ENCODE assay signal across 20 cellular contexts in genomic region chr15:40414816-40415215, GRCh38. TPM values are rescaled to one million over a fixed set of nuclear protein-coding genes. Genes with fewer than 3 reads are reported as not detected.
DNase-seq lines count a peak whose midpoint lies in the region; ATAC-seq and TF ChIP-seq lines count a peak whose summit lies in the region.
"Had no signal": no experiment of that assay in that cellular context is flagged by ENCODE, and none has a peak within 500 bp of the region (broad histone marks: within the 10 kb centered on the region; RNA-seq: fewer than 3 reads in every experiment).

No MANE protein-coding gene starts in this region.

- TF ChIP-seq CTCF in cardiac muscle cell (IDR thresholded peaks at IDR 0.05; ENCODE audit: low read depth, low read length) (no peak), heart left ventricle (IDR thresholded peaks at IDR 0.05) (no peak), RWPE1 (conservative IDR thresholded peaks at IDR 0.05; ENCODE audit: low read depth) (no peak)

- POLR2A ChIA-PET in RWPE1 (lab: Yijun Ruan, JAX; ENCODE audit: low non-redundant PET) = no interaction called here
- POLR2A ChIA-PET in activated CD4-positive, alpha-beta T cell treated with anti-CD3 and anti-CD28 coated beads for 36 hours (lab: Charles Lee) = no interaction called here

- CTCF ChIA-PET in RWPE1 (lab: Yijun Ruan, JAX) = interaction anchor here (0.6 to 1.6 kb wide), 3 partner anchors 57 to 93 kb away, joined by 3 read pairs; no protein-coding TSS in a partner anchor
- CTCF ChIA-PET in activated CD4-positive, alpha-beta T cell treated with anti-CD3 and anti-CD28 coated beads for 36 hours (lab: Charles Lee) = interaction anchor here (0.8 to 2.0 kb wide), 7 partner anchors 9 to 92 kb away, joined by 3 to 4 read pairs (median 4); partner anchors contain the start of genes INAFM2 and IVD

- intact Hi-C loops in heart left ventricle (cut with DNase I) (loop anchor here in 2 of 10 donors (5.0 to 10.0 kb wide), 2 partner anchors 43 to 50 kb away; no protein-coding TSS in a partner anchor), posterior vena cava (cut with DNase I) (no loop called here)
- intact Hi-C loops in activated CD4-positive, alpha-beta T cell treated with anti-CD3 and anti-CD28 coated beads for 36 hours (cut with DNase I, micrococcal nuclease) = no loop called here

- no peak for TF ChIP-seq POLR2A in heart left ventricle (IDR thresholded peaks at IDR 0.05)

- DNase-seq in cardiac muscle cell (ENCODE audit: low read depth in 1 of 2, low spot score in 1 of 2) (peak in 1 of 2 donors; percentile 48), heart left ventricle (no peak), RWPE1 (ENCODE audit: low spot score) (no peak), posterior vena cava (ENCODE audit: low spot score) (peak; percentile 36), medulla oblongata (ENCODE audit: extremely low spot score) (no peak)
- no peak for DNase-seq in stimulated activated effector memory CD8-positive, alpha-beta T cell treated with anti-CD3 and anti-CD28 coated beads, Interleukin-12 subunit alpha, Interleukin-12 subunit beta, amount 100 ng/mL, for 72 hours (ENCODE audit: low spot score in 2 of 2)
- DNase-seq in activated CD4-positive, alpha-beta T cell treated with anti-CD3 and anti-CD28 coated beads for 36 hours = no peak
- DNase-seq: 8988T; ACHN; BE2C; C1 segment of cervical spinal cord; Caco-2; Calu3; CD4-positive, alpha-beta memory T cell; CD4-positive, CD25-positive, alpha-beta regulatory T cell; DMS79 treated with DMSO at 0.1 percent for 48 hours; GF-D8 had no signal

- no peak for ATAC-seq in heart left ventricle
- no peak for ATAC-seq in stimulated activated effector memory CD8-positive, alpha-beta T cell treated with anti-CD3 and anti-CD28 coated beads, Interleukin-12 subunit alpha, Interleukin-12 subunit beta, amount 100 ng/mL, for 72 hours
- ATAC-seq in GM18519 (IDR thresholded peaks at IDR 0.05; ENCODE audit: low FRiP score, unreplicated experiment) = no peak
- no peak for ATAC-seq in activated CD4-positive, alpha-beta T cell treated with anti-CD3 and anti-CD28 coated beads for 36 hours

- no peak overlapping the region for H3K4me3 ChIP-seq in cardiac muscle cell
- H3K4me3 ChIP-seq in heart left ventricle = no peak overlapping the region
- H3K4me3 ChIP-seq: BLaER1 had no signal

- 65 to 90% (median 79%) methylated on average over 2 to 7 of the region's 7 CpGs for WGBS in heart left ventricle, 4 donors

- H3K27ac Mint-ChIP-seq in stimulated activated effector memory CD8-positive, alpha-beta T cell treated with anti-CD3 and anti-CD28 coated beads, Interleukin-12 subunit alpha, Interleukin-12 subunit beta, amount 100 ng/mL, for 72 hours = peak overlapping the region; percentile 19
- H3K27ac Mint-ChIP-seq in activated CD4-positive, alpha-beta T cell treated with anti-CD3 and anti-CD28 coated beads for 36 hours = no peak overlapping the region
- H3K27ac Mint-ChIP-seq: CD4-positive, CD25-positive, alpha-beta regulatory T cell had no signal

- no peaks in the 10 kb centered on the region for H3K9me3 Mint-ChIP-seq in stimulated activated effector memory CD8-positive, alpha-beta T cell treated with anti-CD3 and anti-CD28 coated beads, Interleukin-12 subunit alpha, Interleukin-12 subunit beta, amount 100 ng/mL, for 72 hours
- no peaks in the 10 kb centered on the region for H3K9me3 Mint-ChIP-seq in activated CD4-positive, alpha-beta T cell treated with anti-CD3 and anti-CD28 coated beads for 36 hours (ENCODE audit: low read depth)
- H3K9me3 Mint-ChIP-seq: CD4-positive, alpha-beta memory T cell had no signal

- H3K4me1 Mint-ChIP-seq in stimulated activated effector memory CD8-positive, alpha-beta T cell treated with anti-CD3 and anti-CD28 coated beads, Interleukin-12 subunit alpha, Interleukin-12 subunit beta, amount 100 ng/mL, for 72 hours = peaks cover 10% of the 10 kb centered on the region
- peaks cover 4% of the 10 kb centered on the region for H3K4me1 Mint-ChIP-seq in activated CD4-positive, alpha-beta T cell treated with anti-CD3 and anti-CD28 coated beads for 36 hours

- no peaks in the 10 kb centered on the region for H3K9me3 ChIP-seq in cardiac muscle cell (ENCODE audit: low read depth)
- H3K9me3 ChIP-seq in heart left ventricle = no peaks in the 10 kb centered on the region
- H3K9me3 ChIP-seq: BE2C, BLaER1, Caco-2 had no signal

- H3K27me3 ChIP-seq in cardiac muscle cell (no peaks in the 10 kb centered on the region), heart left ventricle (no peaks in the 10 kb centered on the region)
- H3K27me3 ChIP-seq: BE2C, BLaER1 had no signal

- H3K27me3 Mint-ChIP-seq in activated CD4-positive, alpha-beta T cell treated with anti-CD3 and anti-CD28 coated beads for 36 hours = no peaks in the 10 kb centered on the region
- H3K27me3 Mint-ChIP-seq: CD4-positive, alpha-beta memory T cell; CD4-positive, CD25-positive, alpha-beta regulatory T cell had no signal

- H3K4me1 ChIP-seq in cardiac muscle cell (ENCODE audit: low read depth) = peaks cover 11% of the 10 kb centered on the region
- H3K4me1 ChIP-seq in heart left ventricle = peaks cover 0 to under 1% (median 0%) of the 10 kb centered on the region in 12 donors
- H3K4me1 ChIP-seq: BE2C, BLaER1, Caco-2 had no signal

- no peak overlapping the region for H3K4me3 Mint-ChIP-seq in stimulated activated effector memory CD8-positive, alpha-beta T cell treated with anti-CD3 and anti-CD28 coated beads, Interleukin-12 subunit alpha, Interleukin-12 subunit beta, amount 100 ng/mL, for 72 hours
- H3K4me3 Mint-ChIP-seq in activated CD4-positive, alpha-beta T cell treated with anti-CD3 and anti-CD28 coated beads for 36 hours = no peak overlapping the region
- H3K4me3 Mint-ChIP-seq: CD14-positive monocyte; CD4-positive, alpha-beta memory T cell; CD4-positive, CD25-positive, alpha-beta regulatory T cell had no signal

- H3K36me3 Mint-ChIP-seq in stimulated activated effector memory CD8-positive, alpha-beta T cell treated with anti-CD3 and anti-CD28 coated beads, Interleukin-12 subunit alpha, Interleukin-12 subunit beta, amount 100 ng/mL, for 72 hours = peaks cover 92% of the 10 kb centered on the region
- H3K36me3 Mint-ChIP-seq in activated CD4-positive, alpha-beta T cell treated with anti-CD3 and anti-CD28 coated beads for 36 hours (ENCODE audit: low read depth) = peaks cover 46% of the 10 kb centered on the region

- H3K27ac ChIP-seq in cardiac muscle cell = peak overlapping the region; percentile 3
- H3K27ac ChIP-seq in heart left ventricle = no peak overlapping the region
- peak overlapping the region; percentile 36 for H3K27ac ChIP-seq in RWPE1
- H3K27ac ChIP-seq: BLaER1 had no signal

- H3K36me3 ChIP-seq in cardiac muscle cell = peaks cover 47% of the 10 kb centered on the region
- peaks cover 0 to 94% (median 81%) of the 10 kb centered on the region in 9 donors for H3K36me3 ChIP-seq in heart left ventricle

RNA-seq across cellular contexts. Expression of gene IVD, which starts 9.2 kb away (rescaled TPM):
- 75.2 and 96.1 TPM in 2 replicates for total RNA-seq in cardiac muscle cell
- 114 and 130 TPM in 2 replicates for polyA plus RNA-seq in cardiac muscle cell
- 100 to 1,000 TPM in 4 of 9 donors, 10 to 100 TPM in 5; 72.1 to 130 (median 99.8) TPM for total RNA-seq in heart left ventricle
- 10 to 100 TPM; 52.9 to 56.2 TPM for polyA plus RNA-seq in heart left ventricle
- 10 to 100 TPM; 24.3 to 38.9 TPM for total RNA-seq in posterior vena cava
- 10 to 100 TPM; 30.8 to 46.2 TPM for total RNA-seq in activated CD4-positive, alpha-beta T cell treated with anti-CD3 and anti-CD28 coated beads for 36 hours

RNA-seq across cellular contexts. Expression of gene BAHD1, which starts 25.9 kb away (rescaled TPM):
- total RNA-seq in cardiac muscle cell (22.9 and 29.3 TPM in 2 replicates), heart left ventricle (10 to 100 TPM; 12.8 to 28.4 (median 16.1) TPM), posterior vena cava (10 to 100 TPM; 11.9 to 13.8 TPM)
- polyA plus RNA-seq in cardiac muscle cell (14.9 and 15.7 TPM in 2 replicates), heart left ventricle (10 to 100 TPM in 1 of 2 donors, 1 to 10 TPM in 1; 7.8 to 17.3 TPM)
- total RNA-seq in activated CD4-positive, alpha-beta T cell treated with anti-CD3 and anti-CD28 coated beads for 36 hours = 10 to 100 TPM; 15.3 to 16.7 TPM

RNA-seq across cellular contexts. Expression of gene KNSTRN, which starts 32.3 kb away (rescaled TPM):
- total RNA-seq in cardiac muscle cell (25.6 and 84.3 TPM in 2 replicates), heart left ventricle (10 to 100 TPM in 4 of 9 donors, 1 to 10 TPM in 5; 8.9 to 20.1 (median 9.9) TPM), posterior vena cava (1 to 10 TPM; 5.4 to 8.4 TPM)
- polyA plus RNA-seq in cardiac muscle cell (23.0 and 76.5 TPM in 2 replicates), heart left ventricle (10 to 100 TPM in 1 of 2 donors, 1 to 10 TPM in 1; 8.0 to 16.7 TPM)
- total RNA-seq in activated CD4-positive, alpha-beta T cell treated with anti-CD3 and anti-CD28 coated beads for 36 hours = 10 to 100 TPM; 56.2 to 58.8 TPM

RNA-seq across cellular contexts. Expression of gene CHST14, which starts 56.0 kb away (rescaled TPM):
- total RNA-seq in cardiac muscle cell = 18.3 and 24.4 TPM in 2 replicates
- 22.1 and 26.0 TPM in 2 replicates for polyA plus RNA-seq in cardiac muscle cell
- total RNA-seq in heart left ventricle = 10 to 100 TPM in 3 of 9 donors, 1 to 10 TPM in 6; 6.4 to 10.8 (median 8.6) TPM
- 1 to 10 TPM; 6.0 to 6.2 TPM for polyA plus RNA-seq in heart left ventricle
- total RNA-seq in posterior vena cava = 10 to 100 TPM; 11.8 to 15.8 TPM
- total RNA-seq in activated CD4-positive, alpha-beta T cell treated with anti-CD3 and anti-CD28 coated beads for 36 hours = 1 to 10 TPM; 5.4 to 6.2 TPM

RNA-seq across cellular contexts. Expression of gene DISP2, which starts 56.8 kb away (rescaled TPM):
- total RNA-seq in cardiac muscle cell (0.15 and 0.21 TPM in 2 replicates), heart left ventricle (1 to 10 TPM in 2 of 9 donors, under 1 TPM in 7; 0.13 to 1.1 (median 0.40) TPM), posterior vena cava (under 1 TPM; 0.05 to 0.32 TPM)
- polyA plus RNA-seq in cardiac muscle cell (0.05 TPM in 1 of 2 replicates, not detected in the other), heart left ventricle (1 to 10 TPM in 1 of 2 donors, under 1 TPM in 1; 0.10 to 1.8 TPM)
- total RNA-seq in activated CD4-positive, alpha-beta T cell treated with anti-CD3 and anti-CD28 coated beads for 36 hours = under 1 TPM; 0.02 to 0.04 TPM

Comparison
In these comparisons a context has a peak if more than half of its experiments do, and no peak if none do; other contexts are left out.
1. H3K27ac ChIP-seq: peak in cardiac muscle cell (single experiment) and RWPE1 (single experiment); none in heart left ventricle (0 of 12).